In genomic region chr12:39764944-39765560, GRCh38 we compare ENCODE assay signal across 8 cellular contexts.
A peak's percentile ranks its signal among the peaks of the same experiment; 100 is the strongest.
DNase-seq lines count a peak whose midpoint lies in the region; ATAC-seq and TF ChIP-seq lines count a peak whose summit lies in the region.

No MANE protein-coding gene starts in this region.

- 38% methylated on average over 3 of the region's 3 CpGs for WGBS in mammary epithelial cell (ENCODE audit: low coverage, missing lambda C conversion rate)

- H3K9me3 ChIP-seq in A673 (ENCODE audit: low read depth, low read length, poor library complexity, severe bottlenecking) (peaks cover 3% of the 10 kb centered on the region), mammary epithelial cell (replicated peaks; ENCODE audit: insufficient read depth, low read length) (no peaks in the 10 kb centered on the region), vagina (no peaks in the 10 kb centered on the region)

- no peaks in the 10 kb centered on the region for H3K27me3 ChIP-seq in A673 (replicated peaks; ENCODE audit: insufficient read depth, low read depth, low read length, poor library complexity)
- no peaks in the 10 kb centered on the region for H3K27me3 ChIP-seq in mammary epithelial cell (ENCODE audit: insufficient read depth, low read length)
- H3K27me3 ChIP-seq in vagina, result no peaks in the 10 kb centered on the region

- no peak overlapping the region for H3K9ac ChIP-seq in mammary epithelial cell (ENCODE audit: insufficient read depth, low read length)

- dilution Hi-C loops in mammary epithelial cell (cut with HindIII; ENCODE audit: low sequenced_read_pairs), result loop anchor here (25.0 kb wide), 1 partner anchor 347 kb away; the partner anchor contains the start of gene SLC2A13

- H3K27ac ChIP-seq in A673 (ENCODE audit: low read depth, low read length, poor library complexity, severe bottlenecking) (no peak overlapping the region), mammary epithelial cell (ENCODE audit: insufficient read depth, low read depth, low read length) (no peak overlapping the region), vagina (no peak overlapping the region)

- no peak for TF ChIP-seq POLR2A in vagina (IDR thresholded peaks at IDR 0.05)

- in situ Hi-C loops in mammary epithelial cell (cut with MboI; ENCODE audit: low sequenced_read_pairs in 2 of 2), result loop anchor here (10.0 to 25.0 kb wide), 5 partner anchors 222 to 547 kb away; partner anchors contain the start of gene SLC2A13 (in 1 of the 2)

- POLR2A ChIA-PET in A673 (lab: Charles Lee; ENCODE audit: low non-redundant PET), result no interaction called here

- intact Hi-C loops in A673 (cut with micrococcal nuclease; ENCODE audit: unreplicated experiment) (loop anchor here (1.0 to 5.0 kb wide), 4 partner anchors 225 to 547 kb away; no protein-coding TSS in a partner anchor), mammary epithelial cell (cut with micrococcal nuclease) (loop anchor here (1.0 to 2.0 kb wide), 4 partner anchors 178 to 548 kb away; no protein-coding TSS in a partner anchor), vagina (cut with DNase I) (no loop called here)

- peak; percentile 73 for ATAC-seq in HG02759 (IDR thresholded peaks at IDR 0.05; ENCODE audit: unreplicated experiment)

- H3K4me1 ChIP-seq in A673 (ENCODE audit: insufficient read depth, low read length, poor library complexity, severe bottlenecking), result no peaks in the 10 kb centered on the region
- no peaks in the 10 kb centered on the region for H3K4me1 ChIP-seq in mammary epithelial cell (ENCODE audit: insufficient read depth, low read length)
- H3K4me1 ChIP-seq in vagina, result no peaks in the 10 kb centered on the region

- peak; percentile 93 for TF ChIP-seq CTCF in A673 (conservative IDR thresholded peaks at IDR 0.05; ENCODE audit: low read depth, low read length)
- peak; percentile 64 for TF ChIP-seq CTCF in GM12864 (IDR thresholded peaks at IDR 0.05; ENCODE audit: low read depth, low read length, missing control alignments)
- peak; percentile 89 to 95 for TF ChIP-seq CTCF in mammary epithelial cell (conservative IDR thresholded peaks at IDR 0.05 in 1 of 2, IDR thresholded peaks at IDR 0.05 in 1 of 2; ENCODE audit: extremely low read depth in 1 of 2, insufficient read depth in 1 of 2, low read depth in 1 of 2, low read length in 2 of 2)
- peak; percentile 38 to 53 (median 49) for TF ChIP-seq CTCF in vagina (IDR thresholded peaks at IDR 0.05)

- no peak overlapping the region for H3K4me3 ChIP-seq in A673 (ENCODE audit: low read depth, low read length, poor library complexity, severe bottlenecking)
- no peak overlapping the region for H3K4me3 ChIP-seq in GM12864 (ENCODE audit: low read depth, low read length)
- no peak overlapping the region for H3K4me3 ChIP-seq in mammary epithelial cell (replicated peaks in 1 of 3; ENCODE audit: insufficient read depth in 1 of 3, low read depth in 2 of 3, low read length in 3 of 3)
- H3K4me3 ChIP-seq in vagina, result no peak overlapping the region

- no peak overlapping the region for H3K4me2 ChIP-seq in mammary epithelial cell (ENCODE audit: insufficient read depth, low read depth, low read length)

- H4K20me1 ChIP-seq in mammary epithelial cell (ENCODE audit: insufficient read depth, low read length), result no peaks in the 10 kb centered on the region

- no peaks in the 10 kb centered on the region for H3K36me3 ChIP-seq in A673 (ENCODE audit: insufficient read depth, low read length, poor library complexity, severe bottlenecking)
- no peaks in the 10 kb centered on the region for H3K36me3 ChIP-seq in mammary epithelial cell (ENCODE audit: insufficient read depth, low read length)
- no peaks in the 10 kb centered on the region for H3K36me3 ChIP-seq in vagina

- CTCF ChIA-PET in A673 (lab: Charles Lee) (interaction anchor here (0.5 kb wide), 1 partner anchor 61 kb away, joined by 3 read pairs; no protein-coding TSS in a partner anchor), mammary epithelial cell (lab: Charles Lee; ENCODE audit: low non-redundant PET) (interaction anchor here (0.6 kb wide), 1 partner anchor 342 kb away, joined by 5 read pairs; no protein-coding TSS in a partner anchor)

- no peak overlapping the region for H2AFZ ChIP-seq in mammary epithelial cell (ENCODE audit: low read depth, low read length)

- BruUV-seq in A673 (replicated peaks; lab: Mats Ljungman, UMichigan) (no TSS peak), mammary epithelial cell (replicated peaks; lab: Mats Ljungman, UMichigan) (no TSS peak)

- DNase-seq in A673 (ENCODE audit: low spot score), result peak; percentile 56
- peak; percentile 3 for DNase-seq in GM12864 (ENCODE audit: low read depth)
- peak; percentile 13 for DNase-seq in NCI-H345 treated with DMSO at 0.1 percent for 48 hours (lab: John Stamatoyannopoulos, UW; ENCODE audit: unreplicated experiment)
- peak; percentile 9 for DNase-seq in mammary epithelial cell
- DNase-seq in left kidney (ENCODE audit: low read depth, low spot score), result peak; percentile 44
- no peak for DNase-seq in vagina (ENCODE audit: extremely low spot score in 2 of 2)
- no peak for DNase-seq in DMS79 treated with DMSO at 0.1 percent for 48 hours (lab: John Stamatoyannopoulos, UW)

- no peaks in the 10 kb centered on the region for H3K79me2 ChIP-seq in mammary epithelial cell (ENCODE audit: insufficient read depth, low read length)

Comparison
In these comparisons a context has a peak if more than half of its experiments do, and no peak if none do; other contexts are left out.
1. DNase-seq: peak in A673 (single experiment), GM12864 (single experiment), NCI-H345 treated with DMSO at 0.1 percent for 48 hours (single experiment), mammary epithelial cell (single experiment) and left kidney (single experiment); none in vagina (0 of 2) and DMS79 treated with DMSO at 0.1 percent for 48 hours (single experiment).
2. Peak in every context shown above with its lines, with median percentiles within 50 percentile points of each other: CTCF ChIP-seq.